Comparison of ENCODE assay signal across 8 cellular contexts in the genomic region with DNA sequence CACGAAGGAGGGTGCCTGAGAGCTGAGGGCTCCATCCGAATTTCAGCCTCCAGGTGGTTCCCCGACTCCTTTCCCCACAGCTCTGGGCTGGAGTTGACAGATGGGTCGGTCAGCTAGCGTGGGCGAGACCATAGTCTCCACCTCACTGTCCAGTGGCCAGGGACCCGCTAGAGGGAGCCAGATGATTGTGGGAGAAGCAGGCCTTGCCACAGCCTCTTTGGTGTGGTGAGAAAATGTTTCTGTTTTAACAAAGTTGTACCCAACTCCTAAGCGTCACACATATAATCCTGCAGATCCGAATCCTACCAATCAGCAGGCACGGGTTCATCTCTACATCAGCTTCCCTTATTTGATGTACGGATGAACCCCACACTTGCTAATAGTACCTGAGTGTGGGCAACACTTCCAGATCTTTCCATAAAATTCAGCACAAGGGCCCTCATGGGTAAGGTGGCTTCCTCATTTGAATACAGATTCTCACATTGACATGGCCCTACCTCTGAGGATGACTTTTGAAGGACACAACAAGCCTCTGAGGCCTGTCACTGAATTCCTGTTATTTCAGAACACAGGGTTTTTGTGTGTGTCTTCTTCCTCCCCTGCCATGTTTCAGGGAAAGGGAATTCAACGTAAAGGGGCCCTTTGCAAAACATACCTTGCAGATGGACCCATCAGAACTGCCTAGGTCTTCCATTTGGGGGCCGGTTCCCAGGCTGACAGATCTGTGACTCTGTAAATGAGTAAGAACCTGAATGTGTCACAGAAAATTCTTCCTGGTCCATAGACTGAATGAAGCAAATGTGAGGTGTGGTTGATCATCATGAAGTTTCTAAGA.
DNase-seq lines count a peak whose midpoint lies in the region; ATAC-seq and TF ChIP-seq lines count a peak whose summit lies in the region.

No MANE protein-coding gene starts in this region.

- H3K36me3 ChIP-seq in BJ (ENCODE audit: control insufficient read depth, insufficient read depth, low read length) (no peaks in the 10 kb centered on the region), lung (ENCODE audit: control insufficient read depth in 2 of 2, insufficient read depth in 2 of 2, low read length in 2 of 2) (no peaks in the 10 kb centered on the region)

- no peaks in the 10 kb centered on the region for H3K9me3 ChIP-seq in lung (ENCODE audit: control insufficient read depth in 2 of 2, insufficient read depth in 1 of 2, low read length in 1 of 2)

- DNase-seq in BJ (ENCODE audit: low read depth) (no peak), NCI-H510A (lab: John Stamatoyannopoulos, UW) (peak; percentile 3), dermis microvascular lymphatic vessel endothelial cell (ENCODE audit: low read depth in 2 of 2) (peak; percentile 47 to 75), lung (ENCODE audit: low spot score) (peak; percentile 86)
- DNase-seq in activated CD4-positive, alpha-beta T cell treated with anti-CD3 and anti-CD28 coated beads, Interleukin-2, amount 50 U/mL, for 1 hour = peak; percentile 70
- peak; percentile 66 for DNase-seq in stimulated activated CD8-positive, alpha-beta memory T cell treated with anti-CD3 and anti-CD28 coated beads, Interleukin-12 subunit alpha, Interleukin-12 subunit beta, amount 100 ng/mL, for 4 hours (ENCODE audit: low read depth)

- H3K27me3 ChIP-seq in BJ (ENCODE audit: control insufficient read depth, insufficient read depth, low read length) (no peaks in the 10 kb centered on the region; the same call in 1 of the 2 replicates), lung (ENCODE audit: control insufficient read depth, insufficient read depth) (no peaks in the 10 kb centered on the region)

- no peaks in the 10 kb centered on the region for H3K4me1 ChIP-seq in lung (ENCODE audit: control insufficient read depth in 2 of 2, insufficient read depth in 2 of 2, low read length in 2 of 2)

- CTCF ChIA-PET in BJ (lab: Yijun Ruan, JAX) = interaction anchor here (0.9 to 1.6 kb wide), 15 partner anchors 9 to 397 kb away, joined by 3 to 8 read pairs (median 4); no protein-coding TSS in a partner anchor

- TF ChIP-seq CTCF in BJ (IDR thresholded peaks at IDR 0.05; ENCODE audit: insufficient read depth, low read depth, low read length) (peak; percentile 88), lung (IDR thresholded peaks at IDR 0.05; ENCODE audit: control extremely low read depth, extremely low read depth) (peak; percentile 90)

- H3K4me3 ChIP-seq in BJ (ENCODE audit: low read depth, low read length) (no peak overlapping the region), lung (no peak overlapping the region)

- 30 to 34% methylated on average over 13 of the region's 13 CpGs for WGBS in lung, 2 donors

- ATAC-seq in GM19023 (IDR thresholded peaks at IDR 0.05; ENCODE audit: unreplicated experiment) = peak; percentile 82
- peak; percentile 60 for ATAC-seq in HG03139 (IDR thresholded peaks at IDR 0.05; ENCODE audit: unreplicated experiment)
- ATAC-seq in lung (ENCODE audit: insufficient read depth, low FRiP score) = peak; percentile 60

- POLR2A ChIA-PET in BJ (lab: Charles Lee) = no interaction called here

- no peak overlapping the region for H3K27ac ChIP-seq in lung (ENCODE audit: low read depth in 1 of 2, low read length in 1 of 2)
